16 cellular contexts compared by ENCODE assay signal in genomic region chr6:112017169-112017568, GRCh38. TPM values are rescaled to one million over a fixed set of nuclear protein-coding genes. Genes with fewer than 3 reads are reported as not detected.
DNase-seq lines count a peak whose midpoint lies in the region; ATAC-seq and TF ChIP-seq lines count a peak whose summit lies in the region.
"Had no signal": no experiment of that assay in that cellular context is flagged by ENCODE, and none has a peak within 500 bp of the region (broad histone marks: within the 10 kb centered on the region; RNA-seq: fewer than 3 reads in every experiment).

No MANE protein-coding gene starts in this region.

- no peak overlapping the region for H3K27ac Mint-ChIP-seq in activated CD8-positive, alpha-beta memory T cell treated with anti-CD3 and anti-CD28 coated beads, Interleukin-2, amount 10 ng/mL, durations not matched to agents 7 days and 5 days
- peak overlapping the region; percentile 80 for H3K27ac Mint-ChIP-seq in activated naive CD4-positive, alpha-beta T cell treated with anti-CD3 and anti-CD28 coated beads for 36 hours
- no peak overlapping the region for H3K27ac Mint-ChIP-seq in CD8-positive, alpha-beta T cell
- H3K27ac Mint-ChIP-seq: natural killer cell treated with Interleukin-12 subunit alpha and Interleukin-12 subunit beta and Interleukin-15 and Interleukin-18, amount 100 ng/mL, for 72 hours; stimulated activated memory B cell treated with anti-CD40 and anti-IgM and Interleukin-4, amounts not matched to agents 10 μg/mL and 1 μg/mL and 100 μg/mL, for 72 hours had no signal

- POLR2A ChIA-PET in HEK293 (lab: Yijun Ruan, JAX): no interaction called here
- POLR2A ChIA-PET in CD8-positive, alpha-beta T cell (lab: Charles Lee): interaction anchor here (1.3 to 1.4 kb wide), 2 partner anchors 11 to 26 kb away, joined by 3 to 4 read pairs; no protein-coding TSS in a partner anchor

- peaks cover 17% of the 10 kb centered on the region for H3K4me1 ChIP-seq in HEK293 (ENCODE audit: control insufficient read depth, insufficient read depth, low read length)
- H3K4me1 ChIP-seq in CD8-positive, alpha-beta T cell (ENCODE audit: insufficient read depth, low read length): no peaks in the 10 kb centered on the region

- no peaks in the 10 kb centered on the region for H3K9me3 Mint-ChIP-seq in activated CD8-positive, alpha-beta memory T cell treated with anti-CD3 and anti-CD28 coated beads, Interleukin-2, amount 10 ng/mL, durations not matched to agents 7 days and 5 days (ENCODE audit: low read depth)
- no peaks in the 10 kb centered on the region for H3K9me3 Mint-ChIP-seq in activated naive CD4-positive, alpha-beta T cell treated with anti-CD3 and anti-CD28 coated beads for 36 hours
- H3K9me3 Mint-ChIP-seq in CD8-positive, alpha-beta T cell: no peaks in the 10 kb centered on the region
- H3K9me3 Mint-ChIP-seq: natural killer cell treated with Interleukin-12 subunit alpha and Interleukin-12 subunit beta and Interleukin-15 and Interleukin-18, amount 100 ng/mL, for 72 hours; stimulated activated memory B cell treated with anti-CD40 and anti-IgM and Interleukin-4, amounts not matched to agents 10 μg/mL and 1 μg/mL and 100 μg/mL, for 72 hours had no signal

- no peak overlapping the region for H3K27ac ChIP-seq in HEK293 (ENCODE audit: extremely low read depth, low read depth, low read length)
- H3K27ac ChIP-seq in CD8-positive, alpha-beta T cell (ENCODE audit: low read depth, low read length): no peak overlapping the region
- H3K27ac ChIP-seq: VCaP had no signal

- no peaks in the 10 kb centered on the region for H3K27me3 ChIP-seq in CD8-positive, alpha-beta T cell (ENCODE audit: insufficient read depth, low read length)
- H3K27me3 ChIP-seq: uterus had no signal

- H3K27me3 Mint-ChIP-seq in activated CD8-positive, alpha-beta memory T cell treated with anti-CD3 and anti-CD28 coated beads, Interleukin-2, amount 10 ng/mL, durations not matched to agents 7 days and 5 days: no peaks in the 10 kb centered on the region
- no peaks in the 10 kb centered on the region for H3K27me3 Mint-ChIP-seq in activated naive CD4-positive, alpha-beta T cell treated with anti-CD3 and anti-CD28 coated beads for 36 hours (ENCODE audit: low read depth)
- H3K27me3 Mint-ChIP-seq in CD8-positive, alpha-beta T cell (ENCODE audit: low read depth): no peaks in the 10 kb centered on the region
- H3K27me3 Mint-ChIP-seq: natural killer cell treated with Interleukin-12 subunit alpha and Interleukin-12 subunit beta and Interleukin-15 and Interleukin-18, amount 100 ng/mL, for 72 hours; stimulated activated memory B cell treated with anti-CD40 and anti-IgM and Interleukin-4, amounts not matched to agents 10 μg/mL and 1 μg/mL and 100 μg/mL, for 72 hours had no signal

- intact Hi-C loops in activated naive CD4-positive, alpha-beta T cell treated with anti-CD3 and anti-CD28 coated beads for 36 hours (cut with micrococcal nuclease): loop anchor here (5.0 kb wide), 1 partner anchor 410 kb away; the partner anchor contains the start of gene TRAF3IP2
- intact Hi-C loops in CD8-positive, alpha-beta T cell (cut with DNase I, micrococcal nuclease): no loop called here

- no peak overlapping the region for H3K4me3 ChIP-seq in HEK293 (ENCODE audit: low read depth, low read length)
- H3K4me3 ChIP-seq in CD8-positive, alpha-beta T cell (ENCODE audit: low read depth, low read length): no peak overlapping the region
- H3K4me3 ChIP-seq: uterus had no signal

- no peak overlapping the region for H3K4me3 Mint-ChIP-seq in activated CD8-positive, alpha-beta memory T cell treated with anti-CD3 and anti-CD28 coated beads, Interleukin-2, amount 10 ng/mL, durations not matched to agents 7 days and 5 days
- peak overlapping the region; percentile 29 for H3K4me3 Mint-ChIP-seq in activated naive CD4-positive, alpha-beta T cell treated with anti-CD3 and anti-CD28 coated beads for 36 hours
- H3K4me3 Mint-ChIP-seq in CD8-positive, alpha-beta T cell: no peak overlapping the region
- H3K4me3 Mint-ChIP-seq: natural killer cell treated with Interleukin-12 subunit alpha and Interleukin-12 subunit beta and Interleukin-15 and Interleukin-18, amount 100 ng/mL, for 72 hours; stimulated activated memory B cell treated with anti-CD40 and anti-IgM and Interleukin-4, amounts not matched to agents 10 μg/mL and 1 μg/mL and 100 μg/mL, for 72 hours had no signal

- H3K36me3 Mint-ChIP-seq in activated CD8-positive, alpha-beta memory T cell treated with anti-CD3 and anti-CD28 coated beads, Interleukin-2, amount 10 ng/mL, durations not matched to agents 7 days and 5 days: no peaks in the 10 kb centered on the region
- no peaks in the 10 kb centered on the region for H3K36me3 Mint-ChIP-seq in activated naive CD4-positive, alpha-beta T cell treated with anti-CD3 and anti-CD28 coated beads for 36 hours (ENCODE audit: low read depth)
- no peaks in the 10 kb centered on the region for H3K36me3 Mint-ChIP-seq in CD8-positive, alpha-beta T cell
- H3K36me3 Mint-ChIP-seq: natural killer cell treated with Interleukin-12 subunit alpha and Interleukin-12 subunit beta and Interleukin-15 and Interleukin-18, amount 100 ng/mL, for 72 hours; stimulated activated memory B cell treated with anti-CD40 and anti-IgM and Interleukin-4, amounts not matched to agents 10 μg/mL and 1 μg/mL and 100 μg/mL, for 72 hours had no signal

- H3K4me1 Mint-ChIP-seq in activated CD8-positive, alpha-beta memory T cell treated with anti-CD3 and anti-CD28 coated beads, Interleukin-2, amount 10 ng/mL, durations not matched to agents 7 days and 5 days: peaks cover 9% of the 10 kb centered on the region
- H3K4me1 Mint-ChIP-seq in activated naive CD4-positive, alpha-beta T cell treated with anti-CD3 and anti-CD28 coated beads for 36 hours (ENCODE audit: low read depth): peaks cover 70% of the 10 kb centered on the region
- H3K4me1 Mint-ChIP-seq in CD8-positive, alpha-beta T cell (ENCODE audit: low read depth): peaks cover 13% of the 10 kb centered on the region

- CTCF ChIA-PET in activated CD8-positive, alpha-beta memory T cell treated with anti-CD3 and anti-CD28 coated beads, Interleukin-2, amount 10 ng/mL, durations not matched to agents 7 days and 5 days (lab: Charles Lee): interaction anchor here (0.8 to 2.3 kb wide), 7 partner anchors 10 to 307 kb away, joined by 3 to 11 read pairs (median 4); no protein-coding TSS in a partner anchor
- CTCF ChIA-PET in HEK293 (lab: Yijun Ruan, JAX): interaction anchor here (0.5 to 2.9 kb wide), 8 partner anchors 10 to 295 kb away, joined by 3 to 28 read pairs (median 4); no protein-coding TSS in a partner anchor
- CTCF ChIA-PET in activated naive CD4-positive, alpha-beta T cell treated with anti-CD3 and anti-CD28 coated beads for 36 hours (lab: Charles Lee): interaction anchor here (1.0 to 17.4 kb wide), 10 partner anchors 10 to 308 kb away, joined by 3 to 310 read pairs (median 4); partner anchors contain the start of gene FYN
- CTCF ChIA-PET in CD8-positive, alpha-beta T cell (lab: Charles Lee): interaction anchor here (1.0 to 9.8 kb wide), 5 partner anchors 11 to 240 kb away, joined by 4 to 122 read pairs (median 6); no protein-coding TSS in a partner anchor

- no peak for TF ChIP-seq CTCF in HEK293 (tag by site-specific recombination; IDR thresholded peaks at IDR 0.05)
- TF ChIP-seq CTCF in CD8-positive, alpha-beta T cell (IDR thresholded peaks at IDR 0.05): no peak

- DNase-seq in activated CD8-positive, alpha-beta memory T cell treated with anti-CD3 and anti-CD28 coated beads, Interleukin-2, amount 10 ng/mL, durations not matched to agents 7 days and 5 days: no peak
- no peak for DNase-seq in activated CD8-positive, alpha-beta memory T cell treated with anti-CD3 and anti-CD28 coated beads, Interleukin-2, amount 50 U/mL, for 4 hours
- DNase-seq in activated naive CD4-positive, alpha-beta T cell treated with anti-CD3 and anti-CD28 coated beads for 36 hours: peak; percentile 66
- DNase-seq in stimulated activated CD4-positive, alpha-beta T cell treated with anti-CD3 and anti-CD28 coated beads, Interleukin-4, amount 100 ng/mL, for 1 hour: peak; percentile 27
- DNase-seq in NCI-H774 (lab: John Stamatoyannopoulos, UW): no peak
- DNase-seq in CD8-positive, alpha-beta T cell: no peak
- DNase-seq in NOMO-1 treated with DMSO at 0.1 percent for 48 hours (lab: John Stamatoyannopoulos, UW; ENCODE audit: unreplicated experiment): no peak
- DNase-seq: cortex of kidney, RPMI8226, SW 1271, uterus had no signal

- H3K36me3 ChIP-seq in HEK293 (ENCODE audit: control insufficient read depth in 2 of 2, insufficient read depth in 1 of 2, low read length in 2 of 2): no peaks in the 10 kb centered on the region
- H3K36me3 ChIP-seq in CD8-positive, alpha-beta T cell (ENCODE audit: insufficient read depth, low read length): no peaks in the 10 kb centered on the region
- H3K36me3 ChIP-seq: uterus had no signal

- peak; percentile 39 for ATAC-seq in activated CD8-positive, alpha-beta memory T cell treated with anti-CD3 and anti-CD28 coated beads, Interleukin-2, amount 10 ng/mL, durations not matched to agents 7 days and 5 days
- no peak for ATAC-seq in CD8-positive, alpha-beta T cell
- ATAC-seq: natural killer cell treated with Interleukin-12 subunit alpha and Interleukin-12 subunit beta and Interleukin-15 and Interleukin-18, amount 100 ng/mL, for 72 hours; stimulated activated memory B cell treated with anti-CD40 and anti-IgM and Interleukin-4, amounts not matched to agents 10 μg/mL and 1 μg/mL and 100 μg/mL, for 72 hours had no signal

- H3K9me3 ChIP-seq in HEK293 (ENCODE audit: control insufficient read depth, insufficient read depth, low read depth, low read length): no peaks in the 10 kb centered on the region
- no peaks in the 10 kb centered on the region for H3K9me3 ChIP-seq in CD8-positive, alpha-beta T cell (ENCODE audit: low read length)
- H3K9me3 ChIP-seq: uterus had no signal

TF ChIP-seq in HEK293, 187 proteins besides CTCF, POLR2A, EP300 and RAD21 (continues in another document):
- TF ChIP-seq ZEB2 (tag by site-specific recombination; IDR thresholded peaks at IDR 0.05): no peak
- 0 out of 2 replicates have a peak, but pooled peaks have one; percentile 42 for TF ChIP-seq ATF2 (tag by site-specific recombination; IDR thresholded peaks at IDR 0.05; ENCODE audit: low read depth)

RNA-seq across cellular contexts. Expression of gene CCN6, which starts 36.7 kb away (rescaled TPM):
- total RNA-seq in activated CD8-positive, alpha-beta memory T cell treated with anti-CD3 and anti-CD28 coated beads, Interleukin-2, amount 10 ng/mL, durations not matched to agents 7 days and 5 days: not detected
- under 1 TPM in 1 of 2 experiments, not detected in 1; 0.21 TPM for total RNA-seq in activated naive CD4-positive, alpha-beta T cell treated with anti-CD3 and anti-CD28 coated beads for 36 hours
- total RNA-seq in CD8-positive, alpha-beta T cell: not detected
- total RNA-seq: natural killer cell treated with Interleukin-12 subunit alpha and Interleukin-12 subunit beta and Interleukin-15 and Interleukin-18, amount 100 ng/mL, for 72 hours; pulmonary artery endothelial cell; uterus had no signal

Comparison
In these comparisons a context has a peak if more than half of its experiments do, and no peak if none do; other contexts are left out.
1. DNase-seq: peak in activated naive CD4-positive, alpha-beta T cell treated with anti-CD3 and anti-CD28 coated beads for 36 hours (single experiment) and stimulated activated CD4-positive, alpha-beta T cell treated with anti-CD3 and anti-CD28 coated beads, Interleukin-4, amount 100 ng/mL, for 1 hour (single experiment); none in activated CD8-positive, alpha-beta memory T cell treated with anti-CD3 and anti-CD28 coated beads, Interleukin-2, amount 10 ng/mL, durations not matched to agents 7 days and 5 days (single experiment), activated CD8-positive, alpha-beta memory T cell treated with anti-CD3 and anti-CD28 coated beads, Interleukin-2, amount 50 U/mL, for 4 hours (single experiment), NCI-H774 (single experiment), CD8-positive, alpha-beta T cell (0 of 7) and NOMO-1 treated with DMSO at 0.1 percent for 48 hours (single experiment).